In genomic region chr2:239891692-239892091, GRCh38 we compare ENCODE assay signal across 19 cellular contexts.
DNase-seq lines count a peak whose midpoint lies in the region; ATAC-seq and TF ChIP-seq lines count a peak whose summit lies in the region.
"Had no signal": no experiment of that assay in that cellular context is flagged by ENCODE, and none has a peak within 500 bp of the region (broad histone marks: within the 10 kb centered on the region; RNA-seq: fewer than 3 reads in every experiment).

No MANE protein-coding gene starts in this region.

- intact Hi-C loops in activated CD4-positive, alpha-beta memory T cell treated with anti-CD3 and anti-CD28 coated beads for 36 hours (cut with micrococcal nuclease) = no loop called here

- H3K4me3 Mint-ChIP-seq in activated CD4-positive, alpha-beta memory T cell treated with anti-CD3 and anti-CD28 coated beads, Interleukin-2, amount 10 ng/mL, durations not matched to agents 7 days and 5 days = no peak overlapping the region
- no peak overlapping the region for H3K4me3 Mint-ChIP-seq in activated CD4-positive, alpha-beta memory T cell treated with anti-CD3 and anti-CD28 coated beads for 36 hours
- H3K4me3 Mint-ChIP-seq in memory B cell = no peak overlapping the region
- H3K4me3 Mint-ChIP-seq: CD4-positive, CD25-positive, alpha-beta regulatory T cell; H9 had no signal

- peaks cover 37% of the 10 kb centered on the region for H3K27me3 Mint-ChIP-seq in activated CD4-positive, alpha-beta memory T cell treated with anti-CD3 and anti-CD28 coated beads, Interleukin-2, amount 10 ng/mL, durations not matched to agents 7 days and 5 days
- peaks cover 6% of the 10 kb centered on the region for H3K27me3 Mint-ChIP-seq in activated CD4-positive, alpha-beta memory T cell treated with anti-CD3 and anti-CD28 coated beads for 36 hours
- peaks cover 14% of the 10 kb centered on the region for H3K27me3 Mint-ChIP-seq in memory B cell

- POLR2A ChIA-PET in activated CD4-positive, alpha-beta memory T cell treated with anti-CD3 and anti-CD28 coated beads, Interleukin-2, amount 10 ng/mL, durations not matched to agents 7 days and 5 days (lab: Charles Lee) = no interaction called here
- POLR2A ChIA-PET in activated CD4-positive, alpha-beta memory T cell treated with anti-CD3 and anti-CD28 coated beads for 36 hours (lab: Charles Lee) = no interaction called here

- no peak for TF ChIP-seq POLR2A in NB4 (IDR thresholded peaks at IDR 0.05; ENCODE audit: extremely low read depth, insufficient read length)

- no peak overlapping the region for H3K4me3 ChIP-seq in NB4 (ENCODE audit: low read depth, low read length)
- H3K4me3 ChIP-seq: GM23248 had no signal

- ATAC-seq in memory B cell (ENCODE audit: low read depth) (peak; percentile 41), GM21576 (IDR thresholded peaks at IDR 0.05; ENCODE audit: unreplicated experiment) (no peak)

- no peaks in the 10 kb centered on the region for H3K36me3 Mint-ChIP-seq in activated CD4-positive, alpha-beta memory T cell treated with anti-CD3 and anti-CD28 coated beads, Interleukin-2, amount 10 ng/mL, durations not matched to agents 7 days and 5 days (ENCODE audit: low read depth)
- H3K36me3 Mint-ChIP-seq in activated CD4-positive, alpha-beta memory T cell treated with anti-CD3 and anti-CD28 coated beads for 36 hours = no peaks in the 10 kb centered on the region
- H3K36me3 Mint-ChIP-seq in memory B cell = peaks cover 8% of the 10 kb centered on the region
- H3K36me3 Mint-ChIP-seq: CD4-positive, CD25-positive, alpha-beta regulatory T cell had no signal

- CTCF ChIA-PET in activated CD4-positive, alpha-beta memory T cell treated with anti-CD3 and anti-CD28 coated beads, Interleukin-2, amount 10 ng/mL, durations not matched to agents 7 days and 5 days (lab: Charles Lee) = interaction anchor here (0.7 to 1.5 kb wide), 4 partner anchors 13 to 130 kb away, joined by 3 to 5 read pairs (median 4); no protein-coding TSS in a partner anchor
- CTCF ChIA-PET in activated CD4-positive, alpha-beta memory T cell treated with anti-CD3 and anti-CD28 coated beads for 36 hours (lab: Charles Lee) = no interaction called here

- H3K9me3 Mint-ChIP-seq in activated CD4-positive, alpha-beta memory T cell treated with anti-CD3 and anti-CD28 coated beads, Interleukin-2, amount 10 ng/mL, durations not matched to agents 7 days and 5 days = no peaks in the 10 kb centered on the region
- H3K9me3 Mint-ChIP-seq in activated CD4-positive, alpha-beta memory T cell treated with anti-CD3 and anti-CD28 coated beads for 36 hours = peaks cover 2% of the 10 kb centered on the region
- no peaks in the 10 kb centered on the region for H3K9me3 Mint-ChIP-seq in memory B cell

- DNase-seq in activated CD4-positive, alpha-beta memory T cell treated with anti-CD3 and anti-CD28 coated beads, Interleukin-2, amount 10 ng/mL, durations not matched to agents 7 days and 5 days = peak; percentile 9
- DNase-seq in activated CD4-positive, alpha-beta memory T cell treated with anti-CD3 and anti-CD28 coated beads for 36 hours = no peak
- DNase-seq in NB4 (ENCODE audit: low read depth) (peak; percentile 42), memory B cell (ENCODE audit: low spot score in 2 of 2) (no peak), caudate nucleus (lab: John Stamatoyannopoulos, UW) (no peak)
- DNase-seq in stimulated activated naive CD4-positive, alpha-beta T cell treated with Interleukin-2 at 50 U/mL for 16 hours (lab: John Stamatoyannopoulos, UW) = no peak
- DNase-seq: BE2C, GM23248, Karpas-422, NCI-H1092 treated with DMSO at 0.1 percent for 48 hours, NCI-H1436 treated with DMSO at 0.1 percent for 48 hours, NCI-H2029, NCI-H2227 treated with DMSO at 0.1 percent for 48 hours, NCI-H510A, OCI-M1, Right ventricle myocardium superior had no signal

- no peak overlapping the region for H3K27ac ChIP-seq in caudate nucleus (ENCODE audit: low read depth, low read length)
- H3K27ac ChIP-seq: GM23248 had no signal

- H3K4me1 Mint-ChIP-seq in activated CD4-positive, alpha-beta memory T cell treated with anti-CD3 and anti-CD28 coated beads, Interleukin-2, amount 10 ng/mL, durations not matched to agents 7 days and 5 days = no peaks in the 10 kb centered on the region
- H3K4me1 Mint-ChIP-seq in activated CD4-positive, alpha-beta memory T cell treated with anti-CD3 and anti-CD28 coated beads for 36 hours (ENCODE audit: low read depth) = no peaks in the 10 kb centered on the region
- H3K4me1 Mint-ChIP-seq in memory B cell = peaks cover 22% of the 10 kb centered on the region
- H3K4me1 Mint-ChIP-seq: CD4-positive, CD25-positive, alpha-beta regulatory T cell had no signal

- no peak for TF ChIP-seq CTCF in NB4 (IDR thresholded peaks at IDR 0.05; ENCODE audit: low read depth, low read length)

- H3K27ac Mint-ChIP-seq in activated CD4-positive, alpha-beta memory T cell treated with anti-CD3 and anti-CD28 coated beads, Interleukin-2, amount 10 ng/mL, durations not matched to agents 7 days and 5 days = no peak overlapping the region
- H3K27ac Mint-ChIP-seq in activated CD4-positive, alpha-beta memory T cell treated with anti-CD3 and anti-CD28 coated beads for 36 hours = no peak overlapping the region
- no peak overlapping the region for H3K27ac Mint-ChIP-seq in memory B cell
- H3K27ac Mint-ChIP-seq: CD4-positive, CD25-positive, alpha-beta regulatory T cell; H9 had no signal

Comparison
In these comparisons a context has a peak if more than half of its experiments do, and no peak if none do; other contexts are left out.
1. DNase-seq: peak in activated CD4-positive, alpha-beta memory T cell treated with anti-CD3 and anti-CD28 coated beads, Interleukin-2, amount 10 ng/mL, durations not matched to agents 7 days and 5 days (single experiment) and NB4 (single experiment); none in activated CD4-positive, alpha-beta memory T cell treated with anti-CD3 and anti-CD28 coated beads for 36 hours (single experiment), memory B cell (0 of 2), stimulated activated naive CD4-positive, alpha-beta T cell treated with Interleukin-2 at 50 U/mL for 16 hours (single experiment) and caudate nucleus (0 of 61).